ENCODE assay signal across 23 cellular contexts in the genomic region with DNA sequence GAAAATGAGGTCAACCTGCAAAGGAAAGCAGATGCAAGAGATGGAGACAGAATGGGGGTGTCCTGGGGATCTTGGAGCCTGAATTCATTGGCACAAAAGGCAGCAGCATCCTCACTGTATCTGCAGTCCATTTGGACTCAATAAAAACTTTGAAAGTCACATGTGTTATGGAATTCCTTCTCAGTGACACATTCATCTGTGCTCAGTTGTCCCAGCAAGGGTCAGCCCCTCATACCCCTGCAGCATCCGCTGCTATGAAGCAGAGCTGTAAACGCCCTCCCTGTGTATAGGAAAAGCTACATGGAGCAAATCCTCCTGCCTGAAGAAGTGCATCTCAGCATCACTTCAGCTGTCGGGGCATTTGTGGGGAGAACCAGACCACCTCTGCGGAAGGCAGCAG. TPM values are rescaled to one million over a fixed set of nuclear protein-coding genes. Genes with fewer than 3 reads are reported as not detected.
DNase-seq lines count a peak whose midpoint lies in the region; ATAC-seq and TF ChIP-seq lines count a peak whose summit lies in the region.
"Had no signal": no experiment of that assay in that cellular context is flagged by ENCODE, and none has a peak within 500 bp of the region (broad histone marks: within the 10 kb centered on the region; RNA-seq: fewer than 3 reads in every experiment).

No MANE protein-coding gene starts in this region.

- peaks cover 20% of the 10 kb centered on the region for H3K4me1 ChIP-seq in osteoblast (ENCODE audit: insufficient read depth, low read length)
- H3K4me1 ChIP-seq: Caco-2, parathyroid adenoma, uterus had no signal

- no peak for ATAC-seq in HG02970 (IDR thresholded peaks at IDR 0.05; ENCODE audit: low FRiP score, unreplicated experiment)
- ATAC-seq: naive thymus-derived CD8-positive, alpha-beta T cell; T-cell had no signal

- peak overlapping the region; percentile 53 for H3K4me2 ChIP-seq in osteoblast (ENCODE audit: insufficient read depth, low read length)

- no peaks in the 10 kb centered on the region for H3K36me3 ChIP-seq in osteoblast (ENCODE audit: insufficient read depth, low read length)
- H3K36me3 ChIP-seq: heart left ventricle, uterus had no signal

- no peak for TF ChIP-seq CTCF in choroid plexus epithelial cell (conservative IDR thresholded peaks at IDR 0.05; ENCODE audit: low read depth, low read length)
- TF ChIP-seq CTCF in osteoblast (IDR thresholded peaks at IDR 0.05; ENCODE audit: extremely low read depth, low read depth, low read length), result no peak

- no peaks in the 10 kb centered on the region for H3K27me3 ChIP-seq in osteoblast (ENCODE audit: insufficient read depth, low read length)
- H3K27me3 ChIP-seq: heart left ventricle, uterus had no signal

- H3K4me3 ChIP-seq in choroid plexus epithelial cell (ENCODE audit: low read depth, low read length) (no peak overlapping the region), osteoblast (ENCODE audit: insufficient read depth, low read length) (no peak overlapping the region)
- H3K4me3 ChIP-seq: heart left ventricle, uterus had no signal

- H3K79me2 ChIP-seq in osteoblast (ENCODE audit: insufficient read depth, low read length), result no peaks in the 10 kb centered on the region
- H3K79me2 ChIP-seq: parathyroid adenoma had no signal

- DNase-seq in Daoy (ENCODE audit: low read depth) (peak; percentile 36), M059J (ENCODE audit: low read depth) (peak; percentile 50), choroid plexus epithelial cell (ENCODE audit: low read depth) (peak; percentile 27), osteoblast (ENCODE audit: insufficient read length, low spot score, missing footprints) (peak; percentile 35), NCI-H226 (no peak), NCI-H2029 treated with DMSO at 0.1 percent for 48 hours (lab: John Stamatoyannopoulos, UW) (no peak), HPDE6-E6E7 (ENCODE audit: extremely low spot score) (no peak)
- DNase-seq: activated CD4-positive, alpha-beta T cell treated with anti-CD3 and anti-CD28 coated beads, Interleukin-2, amount 50 U/mL, for 48 hours; activated naive CD4-positive, alpha-beta T cell treated with anti-CD3 and anti-CD28 coated beads, Interleukin-2, amount 50 U/mL, for 16 hours; activated T-cell treated with anti-CD3 and anti-CD28 coated beads, Interleukin-2, amount 50 U/mL, for 24 hours; Caco-2; GDM1; heart left ventricle; naive thymus-derived CD8-positive, alpha-beta T cell; NCI-H187; NK-92 treated with Interleukin-12 subunit alpha and Interleukin-12 subunit beta, amount 100 ng/mL, for 24 hours; stimulated activated CD4-positive, alpha-beta T cell treated with anti-CD3 and anti-CD28 coated beads, Interleukin-2, amount 100 ng/mL, for 48 hours; T-cell; uterus had no signal

- no peaks in the 10 kb centered on the region for H4K20me1 ChIP-seq in osteoblast (ENCODE audit: insufficient read depth, low read length)

- H3K9me3 ChIP-seq in osteoblast (ENCODE audit: low read depth, low read length), result no peaks in the 10 kb centered on the region
- H3K9me3 ChIP-seq: Caco-2, heart left ventricle, uterus had no signal

- H3K27ac ChIP-seq in osteoblast (ENCODE audit: low read depth, low read length), result peak overlapping the region; percentile 3
- H3K27ac ChIP-seq: epithelial cell of prostate, heart left ventricle, parathyroid adenoma, uterus had no signal

- no peak overlapping the region for H2AFZ ChIP-seq in osteoblast (ENCODE audit: low read length)
- H2AFZ ChIP-seq: parathyroid adenoma had no signal

RNA-seq across cellular contexts. Expression of gene RARS1, which starts 14.5 kb away (rescaled TPM):
- total RNA-seq in Daoy (2014; rRNA removed; shearing (Covaris generic)), result 478 and 575 TPM in 2 replicates
- 210 and 327 TPM in 2 replicates for total RNA-seq in M059J (2014; rRNA removed; shearing (Covaris generic))
- 174 and 243 TPM in 2 replicates for total RNA-seq in osteoblast

RNA-seq across cellular contexts. Expression of gene FBLL1, which starts 57.3 kb away (rescaled TPM):
- total RNA-seq in Daoy (2014; rRNA removed; shearing (Covaris generic)), result 0.11 TPM in 1 of 2 replicates, not detected in the other
- 0.66 and 0.81 TPM in 2 replicates for total RNA-seq in M059J (2014; rRNA removed; shearing (Covaris generic))
- 0.36 and 1.2 TPM in 2 replicates for total RNA-seq in osteoblast
- total RNA-seq: B cell; Caco-2; naive thymus-derived CD8-positive, alpha-beta T cell had no signal

Comparison
In these comparisons a context has a peak if more than half of its experiments do, and no peak if none do; other contexts are left out.
1. DNase-seq: peak in Daoy (single experiment), M059J (single experiment), choroid plexus epithelial cell (single experiment) and osteoblast (single experiment); none in NCI-H226 (single experiment), NCI-H2029 treated with DMSO at 0.1 percent for 48 hours (single experiment) and HPDE6-E6E7 (single experiment).